8 cellular contexts compared by ENCODE assay signal in the genomic region with DNA sequence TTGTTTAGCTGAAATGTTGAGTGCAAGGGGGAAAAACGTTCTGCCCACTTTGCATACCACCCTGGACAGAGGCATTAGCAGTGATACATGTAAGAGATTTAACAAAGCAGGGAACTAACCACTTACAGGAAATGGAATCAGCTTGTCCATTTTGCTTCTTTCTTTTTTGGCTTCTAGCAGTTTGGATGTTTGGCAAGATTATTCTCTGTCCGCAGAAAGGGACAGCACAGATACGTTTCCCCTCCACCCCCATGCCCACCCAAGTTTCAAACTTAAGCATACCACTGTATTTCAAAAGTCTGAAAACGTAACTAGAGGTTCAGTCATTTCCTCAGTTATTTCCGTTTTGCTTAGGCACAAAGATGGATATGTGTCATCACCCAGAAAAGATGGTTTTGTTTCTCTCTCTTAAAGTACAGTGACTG.
DNase-seq lines count a peak whose midpoint lies in the region; ATAC-seq and TF ChIP-seq lines count a peak whose summit lies in the region.

No MANE protein-coding gene starts in this region.

- H3K23me2 ChIP-seq in H9 (ENCODE audit: insufficient read length, low read depth, low read length, poor library complexity, severe bottlenecking) = no peaks in the 10 kb centered on the region

- H2BK5ac ChIP-seq in H9 (ENCODE audit: insufficient read length, low read length) = no peak overlapping the region

- H4K8ac ChIP-seq in H9 (replicated peaks; ENCODE audit: insufficient read length, low read depth, low read length) = no peak overlapping the region

- no peaks in the 10 kb centered on the region for H3K79me1 ChIP-seq in H9 (ENCODE audit: insufficient read depth, low read depth, low read length, poor library complexity, severe bottlenecking)

- H3K36me3 Mint-ChIP-seq in H9 (ENCODE audit: insufficient read depth in 1 of 3, low read depth in 3 of 3) = no peaks in the 10 kb centered on the region

- H3K79me2 ChIP-seq in H9 (ENCODE audit: insufficient read depth, low read length) = no peaks in the 10 kb centered on the region
- H3K79me2 ChIP-seq in MM.1S (ENCODE audit: low read length) = no peaks in the 10 kb centered on the region
- H3K79me2 ChIP-seq in hepatocyte = no peaks in the 10 kb centered on the region

- H3K27ac Mint-ChIP-seq in H9 = peak overlapping the region; percentile 16 to 57 (median 37); a peak in 2 of 7 replicates

- H3K4me2 ChIP-seq in H9 (ENCODE audit: insufficient read depth, insufficient read length, low read length) (no peak overlapping the region), MM.1S (ENCODE audit: low read depth, low read length) (peak overlapping the region; percentile 55), hepatocyte (no peak overlapping the region)

- no peak overlapping the region for H3T11ph ChIP-seq in H9 (ENCODE audit: low read length)

- H3K4me3 Mint-ChIP-seq in H9 = no peak overlapping the region

- DNase-seq in H9 (no peak), MM.1S (peak; percentile 73), iris pigment epithelial cell (ENCODE audit: low read depth) (peak; percentile 85), hepatocyte (ENCODE audit: low spot score) (no peak), cardiac septum (ENCODE audit: low spot score) (no peak), caudate nucleus (lab: John Stamatoyannopoulos, UW) (no peak), head of caudate nucleus (no peak)

- H3K23ac ChIP-seq in H9 (ENCODE audit: insufficient read length, low read depth, low read length) = no peak overlapping the region

- H3K27me3 ChIP-seq in H9 (ENCODE audit: insufficient read depth, low read length) (no peaks in the 10 kb centered on the region), MM.1S (replicated peaks; ENCODE audit: insufficient read depth, low read length) (no peaks in the 10 kb centered on the region), hepatocyte (no peaks in the 10 kb centered on the region)

- H3K9me3 ChIP-seq in H9 (ENCODE audit: control insufficient read depth, low read depth, low read length) = no peaks in the 10 kb centered on the region
- no peaks in the 10 kb centered on the region for H3K9me3 ChIP-seq in MM.1S (replicated peaks; ENCODE audit: insufficient read depth, low read length)
- no peaks in the 10 kb centered on the region for H3K9me3 ChIP-seq in hepatocyte (ENCODE audit: low read depth)

- no peak overlapping the region for H4K91ac ChIP-seq in H9 (ENCODE audit: insufficient read length, low read depth, low read length)

- H3K9ac ChIP-seq in H9 (ENCODE audit: extremely low read depth, insufficient read length, low read length) = no peak overlapping the region
- peak overlapping the region; percentile 23; the same call in 1 of the 2 replicates for H3K9ac ChIP-seq in MM.1S (ENCODE audit: low read length)

- H3K27me3 Mint-ChIP-seq in H9 (ENCODE audit: low read depth) = no peaks in the 10 kb centered on the region

- intact Hi-C loops in cardiac septum (cut with DNase I) = no loop called here
- intact Hi-C loops in head of caudate nucleus (cut with DNase I) = no loop called here

- H2AFZ ChIP-seq in H9 (ENCODE audit: low read length) (no peak overlapping the region), MM.1S (ENCODE audit: low read length) (no peak overlapping the region), hepatocyte (no peak overlapping the region)

- no CpG with 5 or more reads among the region's 5 CpGs for WGBS in H9 (ENCODE audit: extremely low coverage, insufficient read length, low lambda C conversion rate)
- WGBS in hepatocyte (ENCODE audit: low lambda C conversion rate, missing lambda C conversion rate) = 76% methylated on average over 5 of the region's 5 CpGs

- peaks cover 5% of the 10 kb centered on the region for H3K4me1 ChIP-seq in H9 (ENCODE audit: insufficient read depth, low read length)
- peaks cover 24% of the 10 kb centered on the region for H3K4me1 ChIP-seq in MM.1S (ENCODE audit: low read length)
- peaks cover 21% of the 10 kb centered on the region for H3K4me1 ChIP-seq in hepatocyte (ENCODE audit: insufficient read depth)

- no peaks in the 10 kb centered on the region for H3K36me3 ChIP-seq in MM.1S (replicated peaks; ENCODE audit: insufficient read depth, low read length)
- no peaks in the 10 kb centered on the region for H3K36me3 ChIP-seq in hepatocyte (replicated peaks; ENCODE audit: insufficient read depth, low read depth)

- H3F3A ChIP-seq in MM.1S (ENCODE audit: insufficient read depth, low read length) = peaks cover 11% of the 10 kb centered on the region

- ATAC-seq in GM18868 (IDR thresholded peaks at IDR 0.05; ENCODE audit: unreplicated experiment) = peak; percentile 69

- no peak overlapping the region for H3K4ac ChIP-seq in H9 (ENCODE audit: low read depth, low read length)

- H3K56ac ChIP-seq in H9 (ENCODE audit: insufficient read length, low read depth, low read length) = no peak overlapping the region

- no peaks in the 10 kb centered on the region for H4K20me1 ChIP-seq in H9 (ENCODE audit: control insufficient read depth, insufficient read depth, insufficient read length)
- no peaks in the 10 kb centered on the region for H4K20me1 ChIP-seq in MM.1S (ENCODE audit: insufficient read depth, low read length)
- H4K20me1 ChIP-seq in hepatocyte (ENCODE audit: insufficient read depth, poor library complexity, severe bottlenecking) = no peaks in the 10 kb centered on the region

- H3K9me2 ChIP-seq in MM.1S (replicated peaks; ENCODE audit: insufficient read depth, low read length) = no peaks in the 10 kb centered on the region
- no peaks in the 10 kb centered on the region for H3K9me2 ChIP-seq in hepatocyte (replicated peaks; ENCODE audit: insufficient read depth)

- H2BK20ac ChIP-seq in H9 (ENCODE audit: low read depth, low read length, poor library complexity, severe bottlenecking) = no peak overlapping the region

- H3K4me3 ChIP-seq in MM.1S (ENCODE audit: low read length) (peak overlapping the region; percentile 22), hepatocyte (no peak overlapping the region)

- H3K9me3 Mint-ChIP-seq in H9 = no peaks in the 10 kb centered on the region

- no peak overlapping the region for H2BK120ac ChIP-seq in H9 (ENCODE audit: low read depth, low read length, poor library complexity, severe bottlenecking)

- H2AK5ac ChIP-seq in H9 (ENCODE audit: insufficient read length, low read length) = no peak overlapping the region

- H2BK12ac ChIP-seq in H9 (ENCODE audit: insufficient read length, low read depth, low read length) = no peak overlapping the region

- H3K4me1 Mint-ChIP-seq in H9 = peaks cover 14 to 15% of the 10 kb centered on the region in 2 experiments

- no peak overlapping the region for H3K14ac ChIP-seq in H9 (ENCODE audit: insufficient read depth, low read length)

- H3K18ac ChIP-seq in H9 (ENCODE audit: insufficient read length, low read depth, low read length) = no peak overlapping the region

- TF ChIP-seq CTCF in H9 (conservative IDR thresholded peaks at IDR 0.05) (no peak), MM.1S (IDR thresholded peaks at IDR 0.05; ENCODE audit: low read length) (no peak), hepatocyte (IDR thresholded peaks at IDR 0.05; ENCODE audit: poor library complexity) (no peak)

- no peak overlapping the region for H3K27ac ChIP-seq in H9 (ENCODE audit: insufficient read length, low read depth, low read length)
- H3K27ac ChIP-seq in MM.1S (ENCODE audit: low read length) = peak overlapping the region; percentile 80
- H3K27ac ChIP-seq in hepatocyte = no peak overlapping the region
- no peak overlapping the region for H3K27ac ChIP-seq in caudate nucleus (ENCODE audit: low read depth, low read length)

- no peak overlapping the region for H2BK15ac ChIP-seq in H9 (ENCODE audit: low read depth, low read length)

- no peak overlapping the region for H4K5ac ChIP-seq in H9 (ENCODE audit: insufficient read length, low read depth, low read length)

Comparison
In these comparisons a context has a peak if more than half of its experiments do, and no peak if none do; other contexts are left out.
1. DNase-seq: peak in MM.1S (single experiment) and iris pigment epithelial cell (single experiment); none in H9 (single experiment), hepatocyte (single experiment), cardiac septum (single experiment), caudate nucleus (0 of 61) and head of caudate nucleus (0 of 42).